In genomic region chr10:84084342-84084741, GRCh38 we compare ENCODE assay signal across 18 cellular contexts. TPM values are rescaled to one million over a fixed set of nuclear protein-coding genes. Genes with fewer than 3 reads are reported as not detected.
DNase-seq lines count a peak whose midpoint lies in the region; ATAC-seq and TF ChIP-seq lines count a peak whose summit lies in the region.
"Had no signal": no experiment of that assay in that cellular context is flagged by ENCODE, and none has a peak within 500 bp of the region (broad histone marks: within the 10 kb centered on the region; RNA-seq: fewer than 3 reads in every experiment).

No MANE protein-coding gene starts in this region.

- in situ Hi-C loops in GM23248 (cut with MboI) (no loop called here), gastrocnemius medialis (cut with MboI; ENCODE audit: low sequenced_read_pairs in 4 of 4) (no loop called here)

- no peaks in the 10 kb centered on the region for H3K4me1 Mint-ChIP-seq in CD8-positive, alpha-beta T cell (ENCODE audit: low read depth)
- H3K4me1 Mint-ChIP-seq: CD4-positive, alpha-beta memory T cell had no signal

- H3K9me3 ChIP-seq in GM23248 (ENCODE audit: low read depth) (no peaks in the 10 kb centered on the region), adipocyte (ENCODE audit: control insufficient read depth, low read length) (peaks cover 9% of the 10 kb centered on the region), gastrocnemius medialis (no peaks in the 10 kb centered on the region)
- no peaks in the 10 kb centered on the region for H3K9me3 ChIP-seq in CD8-positive, alpha-beta T cell (ENCODE audit: low read length)
- H3K9me3 ChIP-seq: Caco-2 had no signal

- H3K9ac ChIP-seq in GM23248 (no peak overlapping the region), adipocyte (ENCODE audit: low read length) (peak overlapping the region; percentile 37)

- no peak overlapping the region for H2AFZ ChIP-seq in GM23248
- H2AFZ ChIP-seq: GM23338 had no signal

- POLR2A ChIA-PET in CD8-positive, alpha-beta T cell (lab: Charles Lee), result no interaction called here

- H3F3A ChIP-seq in GM23248 (ENCODE audit: insufficient read depth), result no peaks in the 10 kb centered on the region

- no peaks in the 10 kb centered on the region for H3K79me2 ChIP-seq in GM23248 (ENCODE audit: insufficient read depth)

- peaks cover 13% of the 10 kb centered on the region for H3K9me3 Mint-ChIP-seq in CD8-positive, alpha-beta T cell
- H3K9me3 Mint-ChIP-seq: GM23338 had no signal

- no peak overlapping the region for H3K4me2 ChIP-seq in GM23248 (ENCODE audit: unreplicated experiment)
- H3K4me2 ChIP-seq: GM23338 had no signal

- H3K36me3 ChIP-seq in GM23248 (ENCODE audit: low read depth), result no peaks in the 10 kb centered on the region
- no peaks in the 10 kb centered on the region for H3K36me3 ChIP-seq in adipocyte (ENCODE audit: control insufficient read depth, insufficient read depth, low read length, severe bottlenecking)
- no peaks in the 10 kb centered on the region for H3K36me3 ChIP-seq in gastrocnemius medialis
- no peaks in the 10 kb centered on the region for H3K36me3 ChIP-seq in CD8-positive, alpha-beta T cell (ENCODE audit: insufficient read depth, low read length)

- H3K36me3 Mint-ChIP-seq in CD8-positive, alpha-beta T cell, result no peaks in the 10 kb centered on the region
- H3K36me3 Mint-ChIP-seq: CD4-positive, alpha-beta memory T cell had no signal

- H3K27me3 Mint-ChIP-seq in CD8-positive, alpha-beta T cell (ENCODE audit: low read depth), result peaks cover 32% of the 10 kb centered on the region

- H4K20me1 ChIP-seq in GM23248 (ENCODE audit: insufficient read depth), result no peaks in the 10 kb centered on the region

- no peak overlapping the region for H3K4me3 Mint-ChIP-seq in CD8-positive, alpha-beta T cell
- H3K4me3 Mint-ChIP-seq: CD4-positive, alpha-beta memory T cell; GM23338; H9 had no signal

- CTCF ChIA-PET in CD8-positive, alpha-beta T cell (lab: Charles Lee), result interaction anchor here (1.8 kb wide), 1 partner anchor 122 kb away, joined by 4 read pairs; no protein-coding TSS in a partner anchor

- H3K4me3 ChIP-seq in GM23248, result no peak overlapping the region
- H3K4me3 ChIP-seq in adipocyte (ENCODE audit: low read length), result no peak overlapping the region
- H3K4me3 ChIP-seq in fibroblast of villous mesenchyme (ENCODE audit: low read depth, low read length), result no peak overlapping the region
- no peak overlapping the region for H3K4me3 ChIP-seq in gastrocnemius medialis
- no peak overlapping the region for H3K4me3 ChIP-seq in CD8-positive, alpha-beta T cell (ENCODE audit: low read depth, low read length)
- H3K4me3 ChIP-seq: GM12878, GM23338 had no signal

- no peak for TF ChIP-seq POLR2A in gastrocnemius medialis (IDR thresholded peaks at IDR 0.05)

- H3K27ac ChIP-seq in GM23248 (no peak overlapping the region), gastrocnemius medialis (no peak overlapping the region)
- no peak overlapping the region for H3K27ac ChIP-seq in CD8-positive, alpha-beta T cell (ENCODE audit: low read depth, low read length)

- no peak overlapping the region for H3K27ac Mint-ChIP-seq in CD8-positive, alpha-beta T cell
- H3K27ac Mint-ChIP-seq: GM23338, H9 had no signal

- no peaks in the 10 kb centered on the region for H3K4me1 ChIP-seq in GM23248 (ENCODE audit: insufficient read depth)
- peaks cover 34% of the 10 kb centered on the region for H3K4me1 ChIP-seq in adipocyte (ENCODE audit: control insufficient read depth, insufficient read depth, low read length)
- H3K4me1 ChIP-seq in gastrocnemius medialis, result no peaks in the 10 kb centered on the region
- no peaks in the 10 kb centered on the region for H3K4me1 ChIP-seq in CD8-positive, alpha-beta T cell (ENCODE audit: insufficient read depth, low read length)
- H3K4me1 ChIP-seq: Caco-2 had no signal

- TF ChIP-seq CTCF in fibroblast of villous mesenchyme (IDR thresholded peaks at IDR 0.05; ENCODE audit: insufficient read depth, low read depth, low read length) (no peak), gastrocnemius medialis (IDR thresholded peaks at IDR 0.05 in 4 of 5, conservative IDR thresholded peaks at IDR 0.05 in 1 of 5) (no peak)
- TF ChIP-seq CTCF in CD8-positive, alpha-beta T cell (IDR thresholded peaks at IDR 0.05), result no peak

- intact Hi-C loops in gastrocnemius medialis (cut with DNase I; ENCODE audit: low total_unique reads), result no loop called here
- intact Hi-C loops in CD8-positive, alpha-beta T cell (cut with DNase I, micrococcal nuclease), result no loop called here

- H3K9me2 ChIP-seq in GM23248 (ENCODE audit: insufficient read depth), result no peaks in the 10 kb centered on the region

- ATAC-seq in gastrocnemius medialis, result peak; percentile 60 to 72
- no peak for ATAC-seq in CD8-positive, alpha-beta T cell
- ATAC-seq in HG02571 (IDR thresholded peaks at IDR 0.05; ENCODE audit: unreplicated experiment), result no peak
- ATAC-seq: GM12878, GM23338, HCT116 had no signal

- 26 to 49% methylated on average over 3 of the region's 3 CpGs for WGBS in GM23248 (ENCODE audit: low coverage in 1 of 2, low lambda C conversion rate in 2 of 2, missing lambda C conversion rate in 2 of 2), 2 experiments

- H3K27me3 ChIP-seq in GM23248 (replicated peaks; ENCODE audit: insufficient read depth) (no peaks in the 10 kb centered on the region), adipocyte (replicated peaks; ENCODE audit: control insufficient read depth, insufficient read depth, low read length) (no peaks in the 10 kb centered on the region), gastrocnemius medialis (no peaks in the 10 kb centered on the region)
- H3K27me3 ChIP-seq in CD8-positive, alpha-beta T cell (ENCODE audit: insufficient read depth, low read length), result no peaks in the 10 kb centered on the region

- DNase-seq in GM23248, result peak; percentile 5
- no peak for DNase-seq in adipocyte (ENCODE audit: low read depth)
- peak; percentile 11 for DNase-seq in fibroblast of villous mesenchyme (ENCODE audit: low read depth)
- DNase-seq in gastrocnemius medialis, result peak in 1 of 2 donors; percentile 14
- no peak for DNase-seq in mesenteric fat pad (ENCODE audit: low spot score)
- DNase-seq in CD8-positive, alpha-beta T cell, result no peak
- DNase-seq in kidney glomerular epithelial cell (lab: John Stamatoyannopoulos, UW), result no peak
- DNase-seq: C1 segment of cervical spinal cord; Caco-2; CD4-positive, alpha-beta memory T cell; DMS153; DND-41; GDM1; H9 had no signal

RNA-seq across cellular contexts. Expression of gene GHITM, which starts 55.0 kb away (rescaled TPM):
- 203 and 205 TPM in 2 replicates for total RNA-seq in GM23248 (2014; rRNA removed; shearing (Covaris generic))
- 255 and 258 TPM in 2 replicates for polyA plus RNA-seq in GM23248 (2016; fragmentation: Nextera tagmentation; extraction: Ambion mirVana)
- total RNA-seq in fibroblast of villous mesenchyme (177 and 185 TPM in 2 replicates), gastrocnemius medialis (100 to 1,000 TPM; 307 to 444 (median 358) TPM), mesenteric fat pad (146 TPM)
- 10 to 100 TPM; 72.3 to 76.3 TPM for total RNA-seq in CD8-positive, alpha-beta T cell

Comparison
In these comparisons a context has a peak if more than half of its experiments do, and no peak if none do; other contexts are left out.
1. DNase-seq: peak in GM23248 (single experiment) and fibroblast of villous mesenchyme (single experiment); none in adipocyte (single experiment), mesenteric fat pad (single experiment), CD8-positive, alpha-beta T cell (0 of 7) and kidney glomerular epithelial cell (single experiment).
2. ATAC-seq: peak in gastrocnemius medialis (2 of 2); none in CD8-positive, alpha-beta T cell (single experiment) and HG02571 (single experiment).